Comparison of ENCODE assay signal across 24 cellular contexts in genomic region chr3:56971261-56971660, GRCh38.
"Had no signal": no experiment of that assay in that cellular context is flagged by ENCODE, and none has a peak within 500 bp of the region (broad histone marks: within the 10 kb centered on the region; RNA-seq: fewer than 3 reads in every experiment).

No MANE protein-coding gene starts in this region.

- H3K9me3 Mint-ChIP-seq: effector memory CD8-positive, alpha-beta T cell; mesothelial cell of epicardium; natural killer cell treated with Interleukin-12 subunit alpha and Interleukin-12 subunit beta and Interleukin-15 and Interleukin-18, amount 100 ng/mL, for 72 hours; neural progenitor cell; stimulated activated naive B cell treated with anti-CD40 and anti-IgM and Interleukin-4, amounts not matched to agents 10 μg/mL and 1 μg/mL and 100 μg/mL, for 72 hours; stimulated activated naive CD8-positive, alpha-beta T cell treated with anti-CD3 and anti-CD28 coated beads, Interleukin-15, Interleukin-2, amounts not matched to agents 100 ng/mL and 50 ng/mL, for 24 hours had no signal

- H3K27ac Mint-ChIP-seq: mesothelial cell of epicardium; natural killer cell treated with Interleukin-12 subunit alpha and Interleukin-12 subunit beta and Interleukin-15 and Interleukin-18, amount 100 ng/mL, for 72 hours; neural progenitor cell; stimulated activated naive B cell treated with anti-CD40 and anti-IgM and Interleukin-4, amounts not matched to agents 10 μg/mL and 1 μg/mL and 100 μg/mL, for 72 hours; stimulated activated naive CD8-positive, alpha-beta T cell treated with anti-CD3 and anti-CD28 coated beads, Interleukin-15, Interleukin-2, amounts not matched to agents 100 ng/mL and 50 ng/mL, for 24 hours had no signal

- H3K4me3 ChIP-seq: esophagus squamous epithelium, heart right ventricle, left lung, mucosa of descending colon, neural progenitor cell, psoas muscle, sigmoid colon, spleen, thoracic aorta, tibial nerve, upper lobe of left lung had no signal

- DNase-seq: effector memory CD8-positive, alpha-beta T cell; erythroblast; esophagus squamous epithelium; foreskin melanocyte; glutamatergic neuron; heart right ventricle; left cardiac atrium; left lung; mesenchymal stem cell; mucosa of descending colon; naive B cell; psoas muscle; right cardiac atrium; sigmoid colon; spleen; stimulated activated CD4-positive, alpha-beta T cell treated with anti-CD3 and anti-CD28 coated beads, Interleukin-4, amount 100 ng/mL, for 4 hours; stimulated activated naive B cell treated with anti-CD40 and anti-IgM and Interleukin-4, amounts not matched to agents 10 μg/mL and 1 μg/mL and 100 μg/mL, for 72 hours; upper lobe of left lung had no signal

- H3K27me3 ChIP-seq: esophagus squamous epithelium, heart right ventricle, left lung, neural progenitor cell, sigmoid colon, spleen, tibial nerve, upper lobe of left lung had no signal

- H3K4me1 ChIP-seq: esophagus squamous epithelium, left lung, neural progenitor cell, psoas muscle, sigmoid colon, tibial nerve, upper lobe of left lung had no signal

- H3K36me3 Mint-ChIP-seq: mesothelial cell of epicardium; naive B cell; natural killer cell treated with Interleukin-12 subunit alpha and Interleukin-12 subunit beta and Interleukin-15 and Interleukin-18, amount 100 ng/mL, for 72 hours; neural progenitor cell; stimulated activated naive B cell treated with anti-CD40 and anti-IgM and Interleukin-4, amounts not matched to agents 10 μg/mL and 1 μg/mL and 100 μg/mL, for 72 hours had no signal

- H3K9me3 ChIP-seq: esophagus squamous epithelium, left lung, mucosa of descending colon, psoas muscle, sigmoid colon, spleen, thoracic aorta, tibial nerve, upper lobe of left lung had no signal

- H3K27me3 Mint-ChIP-seq: effector memory CD8-positive, alpha-beta T cell; naive B cell; natural killer cell treated with Interleukin-12 subunit alpha and Interleukin-12 subunit beta and Interleukin-15 and Interleukin-18, amount 100 ng/mL, for 72 hours; stimulated activated naive CD8-positive, alpha-beta T cell treated with anti-CD3 and anti-CD28 coated beads, Interleukin-15, Interleukin-2, amounts not matched to agents 100 ng/mL and 50 ng/mL, for 24 hours had no signal

- H3K4me3 Mint-ChIP-seq: effector memory CD8-positive, alpha-beta T cell; mesothelial cell of epicardium; natural killer cell treated with Interleukin-12 subunit alpha and Interleukin-12 subunit beta and Interleukin-15 and Interleukin-18, amount 100 ng/mL, for 72 hours; neural progenitor cell; stimulated activated naive B cell treated with anti-CD40 and anti-IgM and Interleukin-4, amounts not matched to agents 10 μg/mL and 1 μg/mL and 100 μg/mL, for 72 hours; stimulated activated naive CD8-positive, alpha-beta T cell treated with anti-CD3 and anti-CD28 coated beads, Interleukin-15, Interleukin-2, amounts not matched to agents 100 ng/mL and 50 ng/mL, for 24 hours had no signal

- ATAC-seq: effector memory CD8-positive, alpha-beta T cell; mucosa of descending colon; natural killer cell treated with Interleukin-12 subunit alpha and Interleukin-12 subunit beta and Interleukin-15 and Interleukin-18, amount 100 ng/mL, for 72 hours; psoas muscle had no signal

- H3K27ac ChIP-seq: esophagus squamous epithelium, heart right ventricle, left lung, neural progenitor cell, psoas muscle, sigmoid colon, thoracic aorta, tibial nerve, upper lobe of left lung had no signal

- H3K36me3 ChIP-seq: esophagus squamous epithelium, heart right ventricle, left lung, neural progenitor cell, sigmoid colon, spleen, thoracic aorta, tibial nerve, upper lobe of left lung had no signal
